In genomic region chr22:46078241-46079092, GRCh38 we compare ENCODE assay signal across 9 cellular contexts.
DNase-seq lines count a peak whose midpoint lies in the region; ATAC-seq, FAIRE-seq and TF ChIP-seq lines count a peak whose summit lies in the region.
"Had no signal": no experiment of that assay in that cellular context is flagged by ENCODE, and none has a peak within 500 bp of the region (broad histone marks: within the 10 kb centered on the region; RNA-seq: fewer than 3 reads in every experiment).

No MANE protein-coding gene starts in this region.

- peaks cover 12% of the 10 kb centered on the region for H3F3A ChIP-seq in PC-3 (ENCODE audit: low read length, unreplicated experiment)

- CTCF ChIA-PET in PC-3 (lab: Charles Lee), result no interaction called here

- peak overlapping the region; percentile 99 for H3K9ac ChIP-seq in PC-3 (ENCODE audit: low read length)

- no peak for FAIRE-seq in GM12892 (lab: Jason Lieb, UNC)
- FAIRE-seq: endometrium had no signal

- POLR2A ChIA-PET in PC-3 (lab: Charles Lee; ENCODE audit: unreplicated experiment), result no interaction called here

- peak overlapping the region; percentile 94 for H3K4me3 ChIP-seq in PC-3 (ENCODE audit: low read length)
- peak overlapping the region; percentile 94 for H3K4me3 ChIP-seq in fibroblast of mammary gland (ENCODE audit: control insufficient read depth, low read depth, low read length)
- peak overlapping the region; percentile 95 for H3K4me3 ChIP-seq in psoas muscle

- BruUV-seq in PC-3 (replicated peaks; lab: Mats Ljungman, UMichigan), result no TSS peak

- H2AFZ ChIP-seq in PC-3 (ENCODE audit: low read length), result no peak overlapping the region

- ATAC-seq in PC-3, result peak; percentile 37
- ATAC-seq in psoas muscle, result peak; percentile 25 to 44 (median 38)
- ATAC-seq in HG03565 (IDR thresholded peaks at IDR 0.05; ENCODE audit: unreplicated experiment), result no peak

- intact Hi-C loops in PC-3 (cut with micrococcal nuclease), result no loop called here
- intact Hi-C loops in psoas muscle (cut with DNase I), result no loop called here

- H3K27me3 ChIP-seq in PC-3 (ENCODE audit: low read length) (no peaks in the 10 kb centered on the region), psoas muscle (ENCODE audit: insufficient read depth in 3 of 3, low read length in 2 of 3) (no peaks in the 10 kb centered on the region)

- H3K9me3 ChIP-seq in PC-3 (ENCODE audit: low read length) (no peaks in the 10 kb centered on the region), psoas muscle (no peaks in the 10 kb centered on the region)

- H3K27ac ChIP-seq in PC-3 (ENCODE audit: low read length), result peak overlapping the region; percentile 99
- H3K27ac ChIP-seq in psoas muscle, result peak overlapping the region; percentile 98

- 6 to 12% (median 11%) methylated on average over 40 of the region's 40 CpGs for WGBS in psoas muscle, 3 donors

- H3K4me2 ChIP-seq in PC-3 (ENCODE audit: low read length), result peak overlapping the region; percentile 100

- TF ChIP-seq CTCF in PC-3 (conservative IDR thresholded peaks at IDR 0.05; ENCODE audit: low read depth, low read length) (no peak), fibroblast of mammary gland (conservative IDR thresholded peaks at IDR 0.05; ENCODE audit: control insufficient read depth, insufficient read depth, low read depth, low read length) (no peak), psoas muscle (IDR thresholded peaks at IDR 0.05) (no peak)

- peaks cover 21% of the 10 kb centered on the region for H4K20me1 ChIP-seq in PC-3 (ENCODE audit: low read length)

- DNase-seq in EH (ENCODE audit: low read depth) (peak; percentile 87), PC-3 (peak; percentile 88), fibroblast of mammary gland (ENCODE audit: low read depth) (peak; percentile 77), psoas muscle (peak; percentile 84 to 87), GM12892 (ENCODE audit: insufficient read length) (no peak)
- no peak for DNase-seq in activated naive CD4-positive, alpha-beta T cell treated with anti-CD3 and anti-CD28 coated beads, Interleukin-2, amount 50 U/mL, for 16 hours
- DNase-seq in stimulated activated CD4-positive, alpha-beta T cell treated with anti-CD3 and anti-CD28 coated beads, Interleukin-4, amount 100 ng/mL, for 1 hour, result no peak

- H3K36me3 ChIP-seq in PC-3 (ENCODE audit: low read depth, low read length), result peaks cover 54% of the 10 kb centered on the region
- peaks cover 0 to 2% of the 10 kb centered on the region in 2 donors for H3K36me3 ChIP-seq in psoas muscle (ENCODE audit: insufficient read depth in 1 of 2, low read depth in 1 of 2)

- H3K4me1 ChIP-seq in PC-3 (ENCODE audit: insufficient read depth, low read length), result peaks cover 41% of the 10 kb centered on the region
- peaks cover 70% of the 10 kb centered on the region for H3K4me1 ChIP-seq in psoas muscle

- peaks cover 100% of the 10 kb centered on the region for H3K79me2 ChIP-seq in PC-3 (ENCODE audit: low read length)

- H3K9me2 ChIP-seq in PC-3 (replicated peaks; ENCODE audit: low read length), result no peaks in the 10 kb centered on the region

- no peak for TF ChIP-seq POLR2A in GM12892 (IDR thresholded peaks at IDR 0.05; ENCODE audit: low read depth, low read length)

Comparison
In these comparisons a context has a peak if more than half of its experiments do, and no peak if none do; other contexts are left out.
1. DNase-seq: peak in EH (single experiment), PC-3 (single experiment), fibroblast of mammary gland (single experiment) and psoas muscle (2 of 2); none in activated naive CD4-positive, alpha-beta T cell treated with anti-CD3 and anti-CD28 coated beads, Interleukin-2, amount 50 U/mL, for 16 hours (single experiment), stimulated activated CD4-positive, alpha-beta T cell treated with anti-CD3 and anti-CD28 coated beads, Interleukin-4, amount 100 ng/mL, for 1 hour (single experiment) and GM12892 (single experiment).
2. Peak in every context shown above with its lines, with median percentiles within 50 percentile points of each other: H3K4me3 ChIP-seq.